In genomic region chr19:12789904-12790619, GRCh38 we compare ENCODE assay signal across 8 cellular contexts. TPM values are rescaled to one million over a fixed set of nuclear protein-coding genes. Genes with fewer than 3 reads are reported as not detected.
DNase-seq lines count a peak whose midpoint lies in the region; ATAC-seq, FAIRE-seq and TF ChIP-seq lines count a peak whose summit lies in the region.

No MANE protein-coding gene starts in this region.

- H3K4me3 ChIP-seq in PC-9 (peak overlapping the region; percentile 73; the same call in 1 of the 2 replicates), muscle layer of colon (ENCODE audit: low read depth in 1 of 2, low read length in 2 of 2) (peak overlapping the region; percentile 60 to 75)

- CTCF ChIA-PET in PC-9 (lab: Charles Lee), result no interaction called here

- H3K27me3 ChIP-seq in PC-9 (ENCODE audit: insufficient read depth, low read depth), result no peaks in the 10 kb centered on the region
- H3K27me3 ChIP-seq in muscle layer of colon (ENCODE audit: control insufficient read depth in 1 of 2, insufficient read depth in 2 of 2, low read length in 2 of 2), result no peaks in the 10 kb centered on the region

- peak overlapping the region; percentile 85 for H3K9ac ChIP-seq in muscle layer of colon (ENCODE audit: low read length)

- H3K9me3 ChIP-seq in PC-9 (ENCODE audit: insufficient read depth, low read depth) (no peaks in the 10 kb centered on the region), muscle layer of colon (ENCODE audit: low read length) (no peaks in the 10 kb centered on the region)

- H3K9me2 ChIP-seq in PC-9 (ENCODE audit: insufficient read depth), result no peaks in the 10 kb centered on the region

- H3K79me2 ChIP-seq in PC-9 (ENCODE audit: low read depth), result peaks cover 55% of the 10 kb centered on the region

- H3K36me3 ChIP-seq in PC-9 (ENCODE audit: low read depth) (no peaks in the 10 kb centered on the region; the same call in 1 of the 2 replicates), muscle layer of colon (ENCODE audit: insufficient read depth, low read length) (no peaks in the 10 kb centered on the region)

- TF ChIP-seq CTCF in D721Med (IDR thresholded peaks at IDR 0.05; ENCODE audit: insufficient read depth, missing control alignments) (no peak), PC-9 (conservative IDR thresholded peaks at IDR 0.05) (no peak)

- peaks cover 79% of the 10 kb centered on the region for H3F3A ChIP-seq in PC-9 (ENCODE audit: insufficient read depth, low read depth)

- peak; percentile 88 for DNase-seq in D721Med (ENCODE audit: insufficient read length, low spot score)
- peak; percentile 96 for DNase-seq in HuH-7.5 (ENCODE audit: low spot score)
- DNase-seq in PC-9, result peak; percentile 92 to 98
- DNase-seq in activated T-cell treated with anti-CD3 and anti-CD28 coated beads, Interleukin-2, amount 50 U/mL, for 48 hours, result peak; percentile 97 to 98
- DNase-seq in stimulated activated CD8-positive, alpha-beta memory T cell treated with anti-CD3 and anti-CD28 coated beads, Interleukin-7, amount 100 ng/mL, for 24 hours (ENCODE audit: low read depth), result peak; percentile 86

- POLR2A ChIA-PET in PC-9 (lab: Charles Lee; ENCODE audit: unreplicated experiment), result interaction anchor here (0.7 to 3.8 kb wide), 3 partner anchors 11 to 328 kb away, joined by 3 to 59 read pairs (median 18); no protein-coding TSS in a partner anchor

- H3K27ac ChIP-seq in PC-9 (peak overlapping the region; percentile 86), muscle layer of colon (ENCODE audit: low read depth, low read length) (peak overlapping the region; percentile 99)

- intact Hi-C loops in PC-9 (cut with micrococcal nuclease; ENCODE audit: unreplicated experiment), result loop anchor here (5.0 to 10.0 kb wide), 2 partner anchors 372 to 1055 kb away; no protein-coding TSS in a partner anchor

- H4K20me1 ChIP-seq in PC-9 (ENCODE audit: insufficient read depth), result peaks cover 18% of the 10 kb centered on the region

- ATAC-seq in GM21526 (IDR thresholded peaks at IDR 0.05; ENCODE audit: low FRiP score, unreplicated experiment), result peak; percentile 28
- ATAC-seq in esophagus mucosa, result peak; percentile 52

- H3K4me2 ChIP-seq in PC-9, result peak overlapping the region; percentile 91

- no TSS peak for BruUV-seq in PC-9 (replicated peaks; lab: Mats Ljungman, UMichigan)

- H3K4me1 ChIP-seq in PC-9 (replicated peaks; ENCODE audit: insufficient read depth) (peaks cover 61% of the 10 kb centered on the region), muscle layer of colon (ENCODE audit: insufficient read depth, low read length) (peaks cover 27% of the 10 kb centered on the region)

- no peak for FAIRE-seq in D721Med (lab: Jason Lieb, UNC)

- H2AFZ ChIP-seq in PC-9, result no peak overlapping the region

RNA-seq across cellular contexts. Expression of gene JUNB, which starts 1.2 kb away (rescaled TPM):
- 70.7 and 87.0 TPM in 2 replicates for total RNA-seq in PC-9 (2021)
- total RNA-seq in esophagus mucosa, result 267 TPM

RNA-seq across cellular contexts. Expression of gene PRDX2, which starts 11.5 kb away (rescaled TPM):
- total RNA-seq in PC-9 (2021) (268 and 271 TPM in 2 replicates), esophagus mucosa (304 TPM)

RNA-seq across cellular contexts. Expression of gene THSD8, which starts 11.8 kb away (rescaled TPM):
- total RNA-seq in PC-9 (2021) (28.8 and 30.0 TPM in 2 replicates), esophagus mucosa (9.7 TPM)

RNA-seq across cellular contexts. Expression of gene HOOK2, which starts 14.7 kb away (rescaled TPM):
- total RNA-seq in PC-9 (2021) (109 and 127 TPM in 2 replicates), esophagus mucosa (38.2 TPM)

RNA-seq across cellular contexts. Expression of gene RNASEH2A, which starts 16.3 kb away (rescaled TPM):
- total RNA-seq in PC-9 (2021) (38.6 and 60.4 TPM in 2 replicates), esophagus mucosa (20.0 TPM)

Comparison
In these comparisons a context has a peak if more than half of its experiments do, and no peak if none do; other contexts are left out.
1. Peak in every context shown above with its lines: DNase-seq, ATAC-seq, H3K4me3 ChIP-seq and H3K27ac ChIP-seq.